Comparison of ENCODE assay signal across 9 cellular contexts in genomic region chr19:36850646-36851442, GRCh38. TPM values are rescaled to one million over a fixed set of nuclear protein-coding genes. Genes with fewer than 3 reads are reported as not detected.
DNase-seq lines count a peak whose midpoint lies in the region; ATAC-seq, FAIRE-seq and TF ChIP-seq lines count a peak whose summit lies in the region.
"Had no signal": no experiment of that assay in that cellular context is flagged by ENCODE, and none has a peak within 500 bp of the region (broad histone marks: within the 10 kb centered on the region; RNA-seq: fewer than 3 reads in every experiment).

ZNF345 (plus strand) TSS chr19:36850876; CDS start chr19:36876831, 25,955 bp downstream.

- no peaks in the 10 kb centered on the region for H3K27me3 ChIP-seq in small intestine (ENCODE audit: control insufficient read depth in 2 of 2, insufficient read depth in 2 of 2, low read length in 2 of 2)

- no peaks in the 10 kb centered on the region for H3K27me3 Mint-ChIP-seq in WTC11 (ENCODE audit: low read depth)
- peaks cover 0 to 1% (median 0%) of the 10 kb centered on the region in 3 donors for H3K27me3 Mint-ChIP-seq in immature natural killer cell (ENCODE audit: low read depth in 3 of 3)

- FAIRE-seq in small intestine (lab: Jason Lieb, UNC), result no peak
- FAIRE-seq: G401.6 had no signal

- H3K36me3 ChIP-seq in small intestine (ENCODE audit: control insufficient read depth in 2 of 2, insufficient read depth in 2 of 2, low read length in 2 of 2), result peaks cover 0 to 8% of the 10 kb centered on the region in 2 donors

- H3K27ac Mint-ChIP-seq in WTC11 (no peak within 1 kb of the TSS), immature natural killer cell (no peak within 1 kb of the TSS)

- H3K4me3 Mint-ChIP-seq in WTC11 (no peak within 1 kb of the TSS), immature natural killer cell (no peak within 1 kb of the TSS)

- no peak for TF ChIP-seq CTCF in WTC11 (IDR thresholded peaks at IDR 0.05)

- peaks cover 3% of the 10 kb centered on the region for H3K4me1 Mint-ChIP-seq in WTC11
- H3K4me1 Mint-ChIP-seq in immature natural killer cell, result peaks cover 11 to 15% of the 10 kb centered on the region in 2 donors

- peaks cover 21% of the 10 kb centered on the region for H3K36me3 Mint-ChIP-seq in WTC11
- H3K36me3 Mint-ChIP-seq in immature natural killer cell, result peaks cover 4 to 25% (median 22%) of the 10 kb centered on the region in 3 donors

- H3K9me3 ChIP-seq in small intestine (ENCODE audit: control insufficient read depth, low read depth), result no peaks in the 10 kb centered on the region

- DNase-seq in A172 (ENCODE audit: low spot score), result peak; percentile 84
- peak; percentile 91 for DNase-seq in NCI-H2196 (lab: John Stamatoyannopoulos, UW; ENCODE audit: unreplicated experiment)
- peak; percentile 91 for DNase-seq in WTC11 (ENCODE audit: low spot score)
- DNase-seq in caudate nucleus (lab: John Stamatoyannopoulos, UW), result peak; percentile 48 to 96 (median 86)
- DNase-seq in immature natural killer cell, result peak; percentile 84 to 87 (median 87)
- peak; percentile 92 for DNase-seq in small intestine

- POLR2A ChIA-PET in WTC11 (lab: Charles Lee), result interaction anchor here (0.5 to 3.6 kb wide), 10 partner anchors 12 to 361 kb away, joined by 3 to 35 read pairs (median 4); partner anchors contain the start of genes ZNF260, ZNF420, ZNF461 and ZNF790

- ATAC-seq in GM18867 (IDR thresholded peaks at IDR 0.05; ENCODE audit: unreplicated experiment) (peak; percentile 75), HG03097 (IDR thresholded peaks at IDR 0.05; ENCODE audit: low FRiP score, unreplicated experiment) (peak; percentile 76), WTC11 (peak; percentile 88)

- CTCF ChIA-PET in WTC11 (lab: Charles Lee), result interaction anchor here (0.8 to 2.3 kb wide), 7 partner anchors 13 to 322 kb away, joined by 3 to 16 read pairs (median 6); partner anchors contain the start of genes ZNF260, ZNF790 and ZNF850

- H3K4me3 ChIP-seq in small intestine (ENCODE audit: low read depth in 1 of 2, low read length in 2 of 2), result peak within 1 kb of the TSS; percentile 68 to 78

- WGBS in small intestine, 3 donors, result 0 to 1% (median 0%) methylated on average over 42 of the region's 42 CpGs

- H3K9me3 Mint-ChIP-seq in WTC11, result peaks cover 14% of the 10 kb centered on the region
- H3K9me3 Mint-ChIP-seq in immature natural killer cell, result peaks cover 0 to 6% (median 3%) of the 10 kb centered on the region in 6 donors

- peak within 1 kb of the TSS; percentile 95 for H3K27ac ChIP-seq in caudate nucleus (ENCODE audit: low read depth, low read length)
- peak within 1 kb of the TSS; percentile 50 to 85 for H3K27ac ChIP-seq in small intestine (ENCODE audit: low read depth in 1 of 2, low read length in 1 of 2)

- peaks cover 2 to 3% of the 10 kb centered on the region in 2 donors for H3K4me1 ChIP-seq in small intestine (ENCODE audit: control insufficient read depth in 2 of 2, insufficient read depth in 1 of 2, low read depth in 1 of 2, low read length in 1 of 2)

TF ChIP-seq in WTC11, 78 proteins besides CTCF, POLR2A, EP300 and RAD21:
- TF ChIP-seq KAT7 (CRISPR knock-in tag; IDR thresholded peaks at IDR 0.05; ENCODE audit: borderline replicate concordance) (peak; percentile 82; the same call in 1 of the 2 replicates), ZBTB43 (CRISPR knock-in tag; IDR thresholded peaks at IDR 0.05) (0 out of 2 replicates have a peak, but pooled peaks have one; percentile 35), E2F5 (CRISPR knock-in tag; IDR thresholded peaks at IDR 0.05) (peak; percentile 66; the same call in 1 of the 2 replicates), NFE2L1 (CRISPR knock-in tag; IDR thresholded peaks at IDR 0.05) (0 out of 2 replicates have a peak, but pooled peaks have one; percentile 13), FOXK1 (CRISPR knock-in tag; IDR thresholded peaks at IDR 0.05) (0 out of 2 replicates have a peak, but pooled peaks have one; percentile 12), GABPB1 (CRISPR knock-in tag; IDR thresholded peaks at IDR 0.05) (0 out of 2 replicates have a peak, but pooled peaks have one; percentile 50), FOXP4 (CRISPR knock-in tag; IDR thresholded peaks at IDR 0.05) (0 out of 2 replicates have a peak, but pooled peaks have one; percentile 23), CBFB (CRISPR knock-in tag; IDR thresholded peaks at IDR 0.05; ENCODE audit: low read depth) (no peak), ZNF423 (CRISPR knock-in tag; IDR thresholded peaks at IDR 0.05) (no peak)

RNA-seq across cellular contexts. Expression of gene ZNF345, which starts in this region (rescaled TPM):
- 4.0 and 4.3 TPM in 2 replicates for total RNA-seq in A172 (2014; rRNA removed; shearing (Covaris generic))
- 4.5 to 6.4 TPM (median 5.2 TPM) in 3 replicates for total RNA-seq in WTC11 (2021)
- 1 to 10 TPM; 3.2 to 5.4 (median 3.6) TPM for polyA plus RNA-seq in immature natural killer cell
- polyA plus RNA-seq in small intestine, result 1 to 10 TPM in 2 of 3 donors, under 1 TPM in 1; 0.54 to 2.2 (median 1.8) TPM

Comparison
In these comparisons a context has a peak if more than half of its experiments do, and no peak if none do; other contexts are left out.
1. Peak in every context shown above with its lines: DNase-seq, ATAC-seq, H3K4me3 ChIP-seq and H3K27ac ChIP-seq.